Comparison of ENCODE assay signal across 20 cellular contexts in genomic region chr2:197368412-197368811, GRCh38. TPM values are rescaled to one million over a fixed set of nuclear protein-coding genes. Genes with fewer than 3 reads are reported as not detected.
A peak's percentile ranks its signal among the peaks of the same experiment; 100 is the strongest.
DNase-seq lines count a peak whose midpoint lies in the region; ATAC-seq, FAIRE-seq and TF ChIP-seq lines count a peak whose summit lies in the region.
"Had no signal": no experiment of that assay in that cellular context is flagged by ENCODE, and none has a peak within 500 bp of the region (broad histone marks: within the 10 kb centered on the region; RNA-seq: fewer than 3 reads in every experiment).

No MANE protein-coding gene starts in this region.

- peaks cover 8% of the 10 kb centered on the region for H3K27me3 Mint-ChIP-seq in GM23338 (ENCODE audit: insufficient read depth, low read depth, poor library complexity)
- H3K27me3 Mint-ChIP-seq: CD4-positive, alpha-beta T cell had no signal

- DNase-seq in GM23338 (ENCODE audit: low spot score) (no peak), T-helper 1 cell (no peak), kidney (no peak)
- DNase-seq: Calu3; CD4-positive, alpha-beta T cell; COR-L47; DMS53; DMS79 treated with DMSO at 0.1 percent for 48 hours; GF-D8; GOT3; HFFc6 had no signal

- H3K27me3 ChIP-seq in BLaER1 (no peaks in the 10 kb centered on the region), GM23338 (ENCODE audit: insufficient read depth) (no peaks in the 10 kb centered on the region), skeletal muscle tissue (ENCODE audit: control insufficient read depth in 3 of 3, insufficient read depth in 3 of 3, low read length in 3 of 3) (no peaks in the 10 kb centered on the region)
- no peaks in the 10 kb centered on the region for H3K27me3 ChIP-seq in BLaER1 treated with 17β-estradiol and CSF1 and Interleukin-3, amounts not matched to agents 10 nM and 100 nM

- no peaks in the 10 kb centered on the region; the same call in 2 of the 3 replicates for H3K9me3 Mint-ChIP-seq in GM23338
- H3K9me3 Mint-ChIP-seq: CD4-positive, alpha-beta T cell; HFFc6 had no signal

- FAIRE-seq in kidney (lab: Jason Lieb, UNC) = no peak
- FAIRE-seq: GM12891, GM18507, H54 had no signal

- no peak overlapping the region for H3K27ac Mint-ChIP-seq in GM23338
- H3K27ac Mint-ChIP-seq: HFFc6 had no signal

- H3K4me2 ChIP-seq in BLaER1 (peak overlapping the region; percentile 65; the same call in 1 of the 2 replicates), GM23338 (no peak overlapping the region)
- peak overlapping the region in 8 of 11 experiments; percentile 69 to 85 (median 78); a peak in 11 of 22 replicates for H3K4me2 ChIP-seq in BLaER1 treated with 17β-estradiol and CSF1 and Interleukin-3, amounts not matched to agents 10 nM and 100 nM

- no peak overlapping the region for H3K9ac ChIP-seq in BLaER1
- H3K9ac ChIP-seq in BLaER1 treated with 17β-estradiol and CSF1 and Interleukin-3, amounts not matched to agents 10 nM and 100 nM = no peak overlapping the region
- H3K9ac ChIP-seq in skeletal muscle tissue (ENCODE audit: low read depth in 1 of 3, low read length in 3 of 3) = peak overlapping the region in 2 of 3 donors; percentile 62 to 63
- H3K9ac ChIP-seq in kidney (ENCODE audit: low read length in 2 of 2) = no peak overlapping the region

- H4K20me1 ChIP-seq in BLaER1 = no peaks in the 10 kb centered on the region
- no peaks in the 10 kb centered on the region for H4K20me1 ChIP-seq in BLaER1 treated with 17β-estradiol and CSF1 and Interleukin-3, amounts not matched to agents 10 nM and 100 nM
- H4K20me1 ChIP-seq in GM23338 (replicated peaks; ENCODE audit: insufficient read depth) = no peaks in the 10 kb centered on the region

- no peaks in the 10 kb centered on the region for H3K79me2 ChIP-seq in GM23338 (replicated peaks; ENCODE audit: insufficient read depth)

- H3K4me3 Mint-ChIP-seq in GM23338 = no peak overlapping the region
- H3K4me3 Mint-ChIP-seq: CD14-positive monocyte; CD4-positive, alpha-beta T cell; HFFc6 had no signal

- no peaks in the 10 kb centered on the region; the same call in 2 of the 3 replicates for H3K36me3 Mint-ChIP-seq in GM23338 (ENCODE audit: low read depth)
- H3K36me3 Mint-ChIP-seq: CD14-positive monocyte had no signal

- intact Hi-C loops in kidney (cut with DNase I) = no loop called here

- H3K36me3 ChIP-seq in BLaER1 = no peaks in the 10 kb centered on the region
- no peaks in the 10 kb centered on the region for H3K36me3 ChIP-seq in BLaER1 treated with 17β-estradiol and CSF1 and Interleukin-3, amounts not matched to agents 10 nM and 100 nM
- no peaks in the 10 kb centered on the region for H3K36me3 ChIP-seq in GM23338 (ENCODE audit: insufficient read depth)
- no peaks in the 10 kb centered on the region for H3K36me3 ChIP-seq in skeletal muscle tissue (ENCODE audit: control insufficient read depth in 3 of 3, insufficient read depth in 3 of 3, low read length in 3 of 3)
- no peaks in the 10 kb centered on the region for H3K36me3 ChIP-seq in kidney (ENCODE audit: control insufficient read depth in 1 of 2, insufficient read depth in 2 of 2, low read length in 2 of 2)
- H3K36me3 ChIP-seq: HAP-1 had no signal

- H3K4me3 ChIP-seq in BLaER1 (no peak overlapping the region), GM23338 (no peak overlapping the region), skeletal muscle tissue (ENCODE audit: low read length in 3 of 3) (peak overlapping the region; percentile 17 to 49 (median 41)), kidney (ENCODE audit: low read length in 2 of 2) (no peak overlapping the region)
- no peak overlapping the region for H3K4me3 ChIP-seq in BLaER1 treated with 17β-estradiol and CSF1 and Interleukin-3, amounts not matched to agents 10 nM and 100 nM
- H3K4me3 ChIP-seq: HAP-1 had no signal

- H3K9me3 ChIP-seq in BLaER1 (peaks cover 7% of the 10 kb centered on the region; the same call in 1 of the 2 replicates), skeletal muscle tissue (ENCODE audit: control insufficient read depth in 3 of 3, low read length in 3 of 3) (no peaks in the 10 kb centered on the region), kidney (ENCODE audit: control insufficient read depth in 1 of 2, low read length in 2 of 2) (no peaks in the 10 kb centered on the region)
- peaks cover 0 to 10% (median 7%) of the 10 kb centered on the region in 11 experiments; a peak in 14 of 22 replicates for H3K9me3 ChIP-seq in BLaER1 treated with 17β-estradiol and CSF1 and Interleukin-3, amounts not matched to agents 10 nM and 100 nM (replicated peaks in 1 of 11)
- H3K9me3 ChIP-seq: HAP-1 had no signal

- 0 out of 2 replicates have a peak overlapping the region, but pooled peaks have one; percentile 1 for H2AFZ ChIP-seq in GM23338

- H3K4me1 ChIP-seq in BLaER1 (peaks cover 29% of the 10 kb centered on the region), GM23338 (ENCODE audit: insufficient read depth) (no peaks in the 10 kb centered on the region), skeletal muscle tissue (ENCODE audit: control insufficient read depth in 3 of 3, insufficient read depth in 3 of 3, low read length in 3 of 3) (peaks cover 12 to 15% (median 12%) of the 10 kb centered on the region in 3 donors), kidney (ENCODE audit: control insufficient read depth in 1 of 2, insufficient read depth in 1 of 2, low read depth in 1 of 2, low read length in 2 of 2) (peaks cover 0 to 3% of the 10 kb centered on the region in 2 donors)
- H3K4me1 ChIP-seq in BLaER1 treated with 17β-estradiol and CSF1 and Interleukin-3, amounts not matched to agents 10 nM and 100 nM = peaks cover 19 to 26% (median 23%) of the 10 kb centered on the region in 10 experiments
- H3K4me1 ChIP-seq: HAP-1 had no signal

- ATAC-seq in GM23338 = no peak

- TF ChIP-seq CTCF in GM23338 (conservative IDR thresholded peaks at IDR 0.05; ENCODE audit: low read depth in 2 of 2) (no peak), kidney (IDR thresholded peaks at IDR 0.05; ENCODE audit: borderline replicate concordance, extremely low read depth, insufficient read depth) (no peak)

- H3K4me1 Mint-ChIP-seq in GM23338 = no peaks in the 10 kb centered on the region

- H3K27ac ChIP-seq in BLaER1 (no peak overlapping the region; the same call in 1 of the 2 replicates), GM23338 (ENCODE audit: low read depth) (no peak overlapping the region), skeletal muscle tissue (ENCODE audit: low read depth, low read length) (peak overlapping the region; percentile 60), kidney (ENCODE audit: low read depth in 2 of 2, low read length in 2 of 2) (no peak overlapping the region)
- peak overlapping the region in 2 of 11 experiments; percentile 52 to 69; a peak in 2 of 22 replicates for H3K27ac ChIP-seq in BLaER1 treated with 17β-estradiol and CSF1 and Interleukin-3, amounts not matched to agents 10 nM and 100 nM

- no peaks in the 10 kb centered on the region for H3F3A ChIP-seq in GM23338 (replicated peaks; ENCODE audit: low read depth)

- H3K9me2 ChIP-seq in GM23338 (ENCODE audit: insufficient read depth) = no peaks in the 10 kb centered on the region

TF ChIP-seq in GM23338, 12 proteins besides CTCF, POLR2A, EP300 and RAD21:
- no peak for TF ChIP-seq REST (IDR thresholded peaks at IDR 0.05; ENCODE audit: unreplicated experiment)
- TF ChIP-seq STAT1 (IDR thresholded peaks at IDR 0.05; ENCODE audit: unreplicated experiment) = no peak
- TF ChIP-seq EZH2phosphoT487 (IDR thresholded peaks at IDR 0.05; ENCODE audit: unreplicated experiment) = no peak
- TF ChIP-seq EZH2 (IDR thresholded peaks at IDR 0.05; ENCODE audit: low read depth, unreplicated experiment) = no peak
- TF ChIP-seq JUNB (IDR thresholded peaks at IDR 0.05; ENCODE audit: unreplicated experiment) = no peak
- TF ChIP-seq NANOG (IDR thresholded peaks at IDR 0.05; ENCODE audit: borderline replicate concordance) = no peak
- no peak for TF ChIP-seq POLR2AphosphoS5 (IDR thresholded peaks at IDR 0.05; ENCODE audit: low read depth)
- TF ChIP-seq, protein P1, sequence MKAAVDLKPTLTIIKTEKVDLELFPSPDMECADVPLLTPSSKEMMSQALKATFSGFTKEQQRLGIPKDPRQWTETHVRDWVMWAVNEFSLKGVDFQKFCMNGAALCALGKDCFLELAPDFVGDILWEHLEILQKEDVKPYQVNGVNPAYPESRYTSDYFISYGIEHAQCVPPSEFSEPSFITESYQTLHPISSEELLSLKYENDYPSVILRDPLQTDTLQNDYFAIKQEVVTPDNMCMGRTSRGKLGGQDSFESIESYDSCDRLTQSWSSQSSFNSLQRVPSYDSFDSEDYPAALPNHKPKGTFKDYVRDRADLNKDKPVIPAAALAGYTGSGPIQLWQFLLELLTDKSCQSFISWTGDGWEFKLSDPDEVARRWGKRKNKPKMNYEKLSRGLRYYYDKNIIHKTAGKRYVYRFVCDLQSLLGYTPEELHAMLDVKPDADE (IDR thresholded peaks at IDR 0.05) = no peak
- no peak for TF ChIP-seq ZNF114 (CRISPR knock-in tag; IDR thresholded peaks at IDR 0.05)
- no peak for TF ChIP-seq CREB1 (CRISPR knock-in tag; IDR thresholded peaks at IDR 0.05; ENCODE audit: low read depth)

RNA-seq across cellular contexts. Expression of gene ANKRD44, which starts 57.8 kb away (rescaled TPM):
- total RNA-seq in GM23338 (2014; rRNA removed; shearing (Covaris generic)) = 0.56 and 1.7 TPM in 2 replicates
- polyA plus RNA-seq in GM23338 (2016; fragmentation: Nextera tagmentation; extraction: Ambion mirVana) (0.37 and 0.44 TPM in 2 replicates), kidney (ENCODE audit: insufficient read depth, low read depth, low replicate concordance) (2.2 TPM)
- total RNA-seq in skeletal muscle tissue (26.6 TPM), kidney (39.2 TPM)
- total RNA-seq: G401 had no signal

Comparison
In these comparisons a context has a peak if more than half of its experiments do, and no peak if none do; other contexts are left out.
1. H3K4me3 ChIP-seq: peak in skeletal muscle tissue (3 of 3); none in BLaER1 (single experiment), BLaER1 treated with 17β-estradiol and CSF1 and Interleukin-3, amounts not matched to agents 10 nM and 100 nM (0 of 10), GM23338 (single experiment) and kidney (0 of 2).
2. H3K9ac ChIP-seq: peak in skeletal muscle tissue (2 of 3); none in BLaER1 (single experiment), BLaER1 treated with 17β-estradiol and CSF1 and Interleukin-3, amounts not matched to agents 10 nM and 100 nM (0 of 11) and kidney (0 of 2).
3. RNA of gene ANKRD44, which starts 57.8 kb away (total RNA-seq): 39.2 TPM in kidney (single experiment) and 26.6 TPM in skeletal muscle tissue (single experiment); 0.56 to 1.7 TPM in GM23338; every median in the first group is over 10 times any median in the second.